Comparison of ENCODE assay signal across 1 cellular context in the genomic region with DNA sequence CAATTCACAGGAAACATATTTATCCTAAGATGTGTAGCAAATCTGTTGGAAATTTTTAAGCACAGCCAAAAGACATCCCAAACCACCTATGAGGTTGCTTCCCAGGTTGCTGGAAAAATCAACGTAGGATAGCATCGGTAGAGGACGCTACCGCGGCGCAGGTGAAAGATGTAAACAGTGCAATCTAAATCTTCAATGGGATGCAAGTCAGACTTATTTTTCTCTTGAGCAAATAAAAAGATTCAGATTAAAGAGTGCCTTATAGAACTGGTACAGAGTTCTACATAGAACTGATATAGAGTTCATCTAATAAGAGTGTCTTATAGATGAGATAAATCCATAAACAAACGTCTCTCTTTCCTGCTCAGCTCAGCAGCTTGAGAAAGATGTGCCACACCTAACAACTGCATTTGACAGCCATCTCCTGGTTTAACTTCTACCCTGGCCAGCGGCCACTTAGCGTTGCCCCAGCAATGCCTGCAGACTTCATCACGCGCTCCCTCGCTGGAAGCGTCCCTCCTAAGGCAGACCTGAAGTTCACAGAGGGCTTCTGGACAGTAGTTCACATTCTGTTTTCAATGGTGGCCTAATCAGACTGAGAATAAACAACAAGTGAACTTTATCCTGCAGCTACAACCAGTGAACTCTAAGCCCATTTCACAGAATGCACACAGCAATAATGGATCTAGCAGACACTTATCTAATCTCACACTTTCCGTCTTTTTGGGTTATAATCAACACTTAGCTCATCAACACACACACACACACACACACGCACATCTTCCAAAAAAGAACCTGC.
TF ChIP-seq lines count a peak whose summit lies in the region.

No MANE protein-coding gene starts in this region.

TF ChIP-seq in H1, 55 proteins besides CTCF, POLR2A, EP300 and RAD21 (continued from another document):
- TF ChIP-seq, protein P1, sequence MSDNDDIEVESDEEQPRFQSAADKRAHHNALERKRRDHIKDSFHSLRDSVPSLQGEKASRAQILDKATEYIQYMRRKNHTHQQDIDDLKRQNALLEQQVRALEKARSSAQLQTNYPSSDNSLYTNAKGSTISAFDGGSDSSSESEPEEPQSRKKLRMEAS (IDR thresholded peaks at IDR 0.05): no peak
- TF ChIP-seq CEBPB (IDR thresholded peaks at IDR 0.05; ENCODE audit: low read depth, low read length) (no peak), SAP30 (IDR thresholded peaks at IDR 0.05; ENCODE audit: insufficient read depth, insufficient replicate concordance, low read length) (no peak), CTBP2 (IDR thresholded peaks at IDR 0.05; ENCODE audit: borderline replicate concordance, insufficient read depth, insufficient read length, low read length) (no peak), ATF2 (IDR thresholded peaks at IDR 0.05; ENCODE audit: low read length) (no peak), RXRA (IDR thresholded peaks at IDR 0.05; ENCODE audit: insufficient read depth, low read depth, low read length) (no peak), GTF2F1 (IDR thresholded peaks at IDR 0.05; ENCODE audit: borderline replicate concordance, low read depth, low read length) (no peak), SP2 (IDR thresholded peaks at IDR 0.05; ENCODE audit: low read length) (no peak), TCF12 (IDR thresholded peaks at IDR 0.05; ENCODE audit: low read depth, low read length) (no peak), ASH2L (IDR thresholded peaks at IDR 0.05; ENCODE audit: low read length) (no peak), EZH2 (IDR thresholded peaks at IDR 0.05; ENCODE audit: low read depth, low read length, severe bottlenecking) (no peak)
- TF ChIP-seq, protein P2, sequence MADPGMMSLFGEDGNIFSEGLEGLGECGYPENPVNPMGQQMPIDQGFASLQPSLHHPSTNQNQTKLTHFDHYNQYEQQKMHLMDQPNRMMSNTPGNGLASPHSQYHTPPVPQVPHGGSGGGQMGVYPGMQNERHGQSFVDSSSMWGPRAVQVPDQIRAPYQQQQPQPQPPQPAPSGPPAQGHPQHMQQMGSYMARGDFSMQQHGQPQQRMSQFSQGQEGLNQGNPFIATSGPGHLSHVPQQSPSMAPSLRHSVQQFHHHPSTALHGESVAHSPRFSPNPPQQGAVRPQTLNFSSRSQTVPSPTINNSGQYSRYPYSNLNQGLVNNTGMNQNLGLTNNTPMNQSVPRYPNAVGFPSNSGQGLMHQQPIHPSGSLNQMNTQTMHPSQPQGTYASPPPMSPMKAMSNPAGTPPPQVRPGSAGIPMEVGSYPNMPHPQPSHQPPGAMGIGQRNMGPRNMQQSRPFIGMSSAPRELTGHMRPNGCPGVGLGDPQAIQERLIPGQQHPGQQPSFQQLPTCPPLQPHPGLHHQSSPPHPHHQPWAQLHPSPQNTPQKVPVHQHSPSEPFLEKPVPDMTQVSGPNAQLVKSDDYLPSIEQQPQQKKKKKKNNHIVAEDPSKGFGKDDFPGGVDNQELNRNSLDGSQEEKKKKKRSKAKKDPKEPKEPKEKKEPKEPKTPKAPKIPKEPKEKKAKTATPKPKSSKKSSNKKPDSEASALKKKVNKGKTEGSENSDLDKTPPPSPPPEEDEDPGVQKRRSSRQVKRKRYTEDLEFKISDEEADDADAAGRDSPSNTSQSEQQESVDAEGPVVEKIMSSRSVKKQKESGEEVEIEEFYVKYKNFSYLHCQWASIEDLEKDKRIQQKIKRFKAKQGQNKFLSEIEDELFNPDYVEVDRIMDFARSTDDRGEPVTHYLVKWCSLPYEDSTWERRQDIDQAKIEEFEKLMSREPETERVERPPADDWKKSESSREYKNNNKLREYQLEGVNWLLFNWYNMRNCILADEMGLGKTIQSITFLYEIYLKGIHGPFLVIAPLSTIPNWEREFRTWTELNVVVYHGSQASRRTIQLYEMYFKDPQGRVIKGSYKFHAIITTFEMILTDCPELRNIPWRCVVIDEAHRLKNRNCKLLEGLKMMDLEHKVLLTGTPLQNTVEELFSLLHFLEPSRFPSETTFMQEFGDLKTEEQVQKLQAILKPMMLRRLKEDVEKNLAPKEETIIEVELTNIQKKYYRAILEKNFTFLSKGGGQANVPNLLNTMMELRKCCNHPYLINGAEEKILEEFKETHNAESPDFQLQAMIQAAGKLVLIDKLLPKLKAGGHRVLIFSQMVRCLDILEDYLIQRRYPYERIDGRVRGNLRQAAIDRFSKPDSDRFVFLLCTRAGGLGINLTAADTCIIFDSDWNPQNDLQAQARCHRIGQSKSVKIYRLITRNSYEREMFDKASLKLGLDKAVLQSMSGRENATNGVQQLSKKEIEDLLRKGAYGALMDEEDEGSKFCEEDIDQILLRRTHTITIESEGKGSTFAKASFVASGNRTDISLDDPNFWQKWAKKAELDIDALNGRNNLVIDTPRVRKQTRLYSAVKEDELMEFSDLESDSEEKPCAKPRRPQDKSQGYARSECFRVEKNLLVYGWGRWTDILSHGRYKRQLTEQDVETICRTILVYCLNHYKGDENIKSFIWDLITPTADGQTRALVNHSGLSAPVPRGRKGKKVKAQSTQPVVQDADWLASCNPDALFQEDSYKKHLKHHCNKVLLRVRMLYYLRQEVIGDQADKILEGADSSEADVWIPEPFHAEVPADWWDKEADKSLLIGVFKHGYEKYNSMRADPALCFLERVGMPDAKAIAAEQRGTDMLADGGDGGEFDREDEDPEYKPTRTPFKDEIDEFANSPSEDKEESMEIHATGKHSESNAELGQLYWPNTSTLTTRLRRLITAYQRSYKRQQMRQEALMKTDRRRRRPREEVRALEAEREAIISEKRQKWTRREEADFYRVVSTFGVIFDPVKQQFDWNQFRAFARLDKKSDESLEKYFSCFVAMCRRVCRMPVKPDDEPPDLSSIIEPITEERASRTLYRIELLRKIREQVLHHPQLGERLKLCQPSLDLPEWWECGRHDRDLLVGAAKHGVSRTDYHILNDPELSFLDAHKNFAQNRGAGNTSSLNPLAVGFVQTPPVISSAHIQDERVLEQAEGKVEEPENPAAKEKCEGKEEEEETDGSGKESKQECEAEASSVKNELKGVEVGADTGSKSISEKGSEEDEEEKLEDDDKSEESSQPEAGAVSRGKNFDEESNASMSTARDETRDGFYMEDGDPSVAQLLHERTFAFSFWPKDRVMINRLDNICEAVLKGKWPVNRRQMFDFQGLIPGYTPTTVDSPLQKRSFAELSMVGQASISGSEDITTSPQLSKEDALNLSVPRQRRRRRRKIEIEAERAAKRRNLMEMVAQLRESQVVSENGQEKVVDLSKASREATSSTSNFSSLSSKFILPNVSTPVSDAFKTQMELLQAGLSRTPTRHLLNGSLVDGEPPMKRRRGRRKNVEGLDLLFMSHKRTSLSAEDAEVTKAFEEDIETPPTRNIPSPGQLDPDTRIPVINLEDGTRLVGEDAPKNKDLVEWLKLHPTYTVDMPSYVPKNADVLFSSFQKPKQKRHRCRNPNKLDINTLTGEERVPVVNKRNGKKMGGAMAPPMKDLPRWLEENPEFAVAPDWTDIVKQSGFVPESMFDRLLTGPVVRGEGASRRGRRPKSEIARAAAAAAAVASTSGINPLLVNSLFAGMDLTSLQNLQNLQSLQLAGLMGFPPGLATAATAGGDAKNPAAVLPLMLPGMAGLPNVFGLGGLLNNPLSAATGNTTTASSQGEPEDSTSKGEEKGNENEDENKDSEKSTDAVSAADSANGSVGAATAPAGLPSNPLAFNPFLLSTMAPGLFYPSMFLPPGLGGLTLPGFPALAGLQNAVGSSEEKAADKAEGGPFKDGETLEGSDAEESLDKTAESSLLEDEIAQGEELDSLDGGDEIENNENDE (IDR thresholded peaks at IDR 0.05; ENCODE audit: insufficient replicate concordance, low read length): no peak
- TF ChIP-seq, protein P3, sequence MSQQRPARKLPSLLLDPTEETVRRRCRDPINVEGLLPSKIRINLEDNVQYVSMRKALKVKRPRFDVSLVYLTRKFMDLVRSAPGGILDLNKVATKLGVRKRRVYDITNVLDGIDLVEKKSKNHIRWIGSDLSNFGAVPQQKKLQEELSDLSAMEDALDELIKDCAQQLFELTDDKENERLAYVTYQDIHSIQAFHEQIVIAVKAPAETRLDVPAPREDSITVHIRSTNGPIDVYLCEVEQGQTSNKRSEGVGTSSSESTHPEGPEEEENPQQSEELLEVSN (IDR thresholded peaks at IDR 0.05): no peak
